In the genomic region with DNA sequence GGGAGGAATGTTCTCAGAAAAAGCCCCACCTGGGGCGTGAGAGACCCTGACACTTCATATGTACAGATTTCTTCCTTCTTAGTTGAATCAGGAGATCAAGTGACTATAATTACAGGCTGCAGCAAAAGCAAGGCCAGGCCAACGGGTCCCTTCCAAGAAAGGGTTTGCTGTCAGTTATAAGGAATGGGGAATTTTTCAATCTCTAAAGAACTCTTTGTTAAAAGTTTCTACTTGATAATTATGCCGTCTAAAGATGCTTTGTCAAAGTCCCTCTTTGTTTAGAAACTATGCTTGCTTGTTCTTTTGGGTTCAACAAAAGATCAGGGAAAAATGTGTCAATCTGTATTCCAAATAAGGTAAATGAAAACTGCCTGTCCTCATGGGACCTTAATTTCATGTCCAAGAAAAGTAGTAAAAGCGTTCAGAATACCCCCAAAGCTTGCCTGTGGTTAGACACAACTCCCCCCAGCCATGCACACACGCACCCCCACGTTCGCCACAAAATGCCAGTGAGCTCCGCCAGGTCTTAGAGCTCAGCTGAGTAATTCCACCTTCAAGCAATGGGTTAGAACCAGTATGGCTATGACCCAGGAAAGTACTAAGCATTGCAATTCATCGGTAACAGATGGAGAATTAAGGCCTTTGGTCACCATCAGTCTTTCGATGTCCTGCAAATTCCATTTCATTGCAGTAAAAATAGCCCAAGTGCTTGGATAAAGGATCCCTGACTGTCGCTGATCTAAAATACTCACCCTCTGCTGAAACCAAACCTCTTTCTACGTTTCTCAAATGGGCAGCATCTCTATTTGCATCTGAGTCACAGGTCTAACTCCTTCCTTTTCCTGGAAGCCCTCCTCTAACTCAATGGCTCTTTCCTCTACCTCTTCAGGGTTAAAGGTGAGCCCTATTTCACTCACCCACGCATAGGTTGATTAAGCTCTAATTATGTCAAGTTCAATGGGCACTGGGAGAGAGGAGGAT, we compare ENCODE assay signal across 1 cellular context.
TF ChIP-seq lines count a peak whose summit lies in the region.

No MANE protein-coding gene starts in this region.

TF ChIP-seq in A549, 52 proteins besides CTCF, POLR2A, EP300 and RAD21:
- TF ChIP-seq, protein P1, sequence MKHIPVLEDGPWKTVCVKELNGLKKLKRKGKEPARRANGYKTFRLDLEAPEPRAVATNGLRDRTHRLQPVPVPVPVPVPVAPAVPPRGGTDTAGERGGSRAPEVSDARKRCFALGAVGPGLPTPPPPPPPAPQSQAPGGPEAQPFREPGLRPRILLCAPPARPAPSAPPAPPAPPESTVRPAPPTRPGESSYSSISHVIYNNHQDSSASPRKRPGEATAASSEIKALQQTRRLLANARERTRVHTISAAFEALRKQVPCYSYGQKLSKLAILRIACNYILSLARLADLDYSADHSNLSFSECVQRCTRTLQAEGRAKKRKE (CRISPR knock-in tag; IDR thresholded peaks at IDR 0.05; ENCODE audit: low read depth): no peak
- no peak for TF ChIP-seq MAZ (IDR thresholded peaks at IDR 0.05; ENCODE audit: borderline replicate concordance, low read depth, low read length)
- no peak for TF ChIP-seq CHD4 (IDR thresholded peaks at IDR 0.05; ENCODE audit: borderline replicate concordance)
- TF ChIP-seq RCOR1 (IDR thresholded peaks at IDR 0.05; ENCODE audit: low read depth, low read length): no peak
- no peak for TF ChIP-seq ZFP36 (IDR thresholded peaks at IDR 0.05; ENCODE audit: borderline replicate concordance, partially characterized antibody)
- no peak for TF ChIP-seq CBX2 (IDR thresholded peaks at IDR 0.05; ENCODE audit: borderline replicate concordance, low read depth)
- no peak for TF ChIP-seq SMC3 (IDR thresholded peaks at IDR 0.05)
- no peak for TF ChIP-seq TFCP2L1 (CRISPR knock-in tag; IDR thresholded peaks at IDR 0.05)
- no peak for TF ChIP-seq ZSCAN20 (CRISPR knock-in tag; IDR thresholded peaks at IDR 0.05)
- TF ChIP-seq, protein P2, sequence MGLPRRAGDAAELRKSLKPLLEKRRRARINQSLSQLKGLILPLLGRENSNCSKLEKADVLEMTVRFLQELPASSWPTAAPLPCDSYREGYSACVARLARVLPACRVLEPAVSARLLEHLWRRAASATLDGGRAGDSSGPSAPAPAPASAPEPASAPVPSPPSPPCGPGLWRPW (IDR thresholded peaks at IDR 0.05): no peak
- TF ChIP-seq RARB (CRISPR knock-in tag; IDR thresholded peaks at IDR 0.05): no peak
- TF ChIP-seq CBX8 (IDR thresholded peaks at IDR 0.05): no peak
